In genomic region chr4:89753601-89754066, GRCh38 we compare ENCODE assay signal across 9 cellular contexts.
DNase-seq lines count a peak whose midpoint lies in the region; ATAC-seq lines count a peak whose summit lies in the region.
"Had no signal": no experiment of that assay in that cellular context is flagged by ENCODE, and none has a peak within 500 bp of the region (broad histone marks: within the 10 kb centered on the region; RNA-seq: fewer than 3 reads in every experiment).

No MANE protein-coding gene starts in this region.

- peaks cover under 1% of the 10 kb centered on the region for H3K27me3 Mint-ChIP-seq in activated T-cell treated with anti-CD3 and anti-CD28 coated beads, Interleukin-2, amount 50 U/mL, for 24 hours

- no peaks in the 10 kb centered on the region for H3K36me3 Mint-ChIP-seq in activated T-cell treated with anti-CD3 and anti-CD28 coated beads, Interleukin-2, amount 50 U/mL, for 24 hours (ENCODE audit: low read depth)

- DNase-seq in H4 (ENCODE audit: low spot score) (peak; percentile 73), SJSA1 (ENCODE audit: low read depth in 1 of 2, low spot score in 2 of 2) (peak in 1 of 2 experiments; percentile 87), fibroblast of the conjunctiva (ENCODE audit: low read depth) (peak; percentile 97), skeletal muscle cell (ENCODE audit: low read depth) (peak; percentile 97), ecto neural progenitor cell (ENCODE audit: low spot score) (no peak)
- no peak for DNase-seq in activated T-cell treated with anti-CD3 and anti-CD28 coated beads, Interleukin-2, amount 50 U/mL, for 24 hours

- H3K4me3 Mint-ChIP-seq in activated T-cell treated with anti-CD3 and anti-CD28 coated beads, Interleukin-2, amount 50 U/mL, for 24 hours, result no peak overlapping the region
- H3K4me3 Mint-ChIP-seq: neural crest cell had no signal

- peak overlapping the region; percentile 91 for H3K27ac ChIP-seq in SJSA1

- H3K4me3 ChIP-seq in SJSA1 (no peak overlapping the region), skeletal muscle cell (ENCODE audit: low read depth, low read length) (no peak overlapping the region)

- H3K4me1 ChIP-seq in SJSA1 (replicated peaks), result peaks cover 27% of the 10 kb centered on the region

- no peaks in the 10 kb centered on the region for H3K4me1 Mint-ChIP-seq in activated T-cell treated with anti-CD3 and anti-CD28 coated beads, Interleukin-2, amount 50 U/mL, for 24 hours (ENCODE audit: low read depth)

- no peak overlapping the region for H3K27ac Mint-ChIP-seq in activated T-cell treated with anti-CD3 and anti-CD28 coated beads, Interleukin-2, amount 50 U/mL, for 24 hours

- ATAC-seq in HG03469 (IDR thresholded peaks at IDR 0.05; ENCODE audit: unreplicated experiment) (no peak), GM19324 (IDR thresholded peaks at IDR 0.05; ENCODE audit: low FRiP score, unreplicated experiment) (no peak)

- H3K36me3 ChIP-seq in SJSA1, result no peaks in the 10 kb centered on the region

- no peaks in the 10 kb centered on the region for H3K9me3 Mint-ChIP-seq in activated T-cell treated with anti-CD3 and anti-CD28 coated beads, Interleukin-2, amount 50 U/mL, for 24 hours
- H3K9me3 Mint-ChIP-seq: neural crest cell had no signal

- H3K9me3 ChIP-seq in SJSA1 (replicated peaks), result no peaks in the 10 kb centered on the region

- H3K27me3 ChIP-seq in SJSA1 (replicated peaks), result no peaks in the 10 kb centered on the region

Comparison
In these comparisons a context has a peak if more than half of its experiments do, and no peak if none do; other contexts are left out.
1. DNase-seq: peak in H4 (single experiment), fibroblast of the conjunctiva (single experiment) and skeletal muscle cell (single experiment); none in activated T-cell treated with anti-CD3 and anti-CD28 coated beads, Interleukin-2, amount 50 U/mL, for 24 hours (single experiment) and ecto neural progenitor cell (single experiment).